Comparison of ENCODE assay signal across 23 cellular contexts in the genomic region with DNA sequence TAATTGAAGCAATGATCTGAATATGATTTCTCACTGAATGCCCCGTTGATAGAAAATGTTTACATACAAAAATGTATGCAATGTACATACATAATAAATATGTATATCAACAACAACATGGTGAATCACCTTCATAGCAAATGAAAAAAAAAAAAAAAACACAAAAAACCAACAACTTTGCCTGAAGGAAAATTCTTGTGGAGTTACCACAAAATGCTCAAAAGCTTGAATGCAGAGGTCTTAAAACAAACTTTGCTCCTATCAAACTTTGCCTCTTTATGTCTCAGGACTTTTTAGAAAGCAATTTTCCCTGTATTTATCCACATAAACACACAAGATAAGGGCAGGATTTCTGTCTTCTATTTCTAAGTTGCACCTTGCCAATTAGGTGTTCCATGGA.
DNase-seq lines count a peak whose midpoint lies in the region; ATAC-seq, FAIRE-seq and TF ChIP-seq lines count a peak whose summit lies in the region.
"Had no signal": no experiment of that assay in that cellular context is flagged by ENCODE, and none has a peak within 500 bp of the region (broad histone marks: within the 10 kb centered on the region; RNA-seq: fewer than 3 reads in every experiment).

No MANE protein-coding gene starts in this region.

- DNase-seq in ELR (ENCODE audit: low read depth) (peak; percentile 20), RPMI7951 (ENCODE audit: low read depth) (peak; percentile 53), bronchial epithelial cell (ENCODE audit: low read depth) (peak; percentile 33), fibroblast of villous mesenchyme (ENCODE audit: low read depth) (peak; percentile 13), NCI-H1694 treated with DMSO at 0.1 percent for 48 hours (lab: John Stamatoyannopoulos, UW) (no peak), NCI-H526 treated with DMSO at 0.1 percent for 48 hours (lab: John Stamatoyannopoulos, UW) (no peak), Right ventricle myocardium inferior (ENCODE audit: missing footprints) (no peak)
- DNase-seq: C1 segment of cervical spinal cord; CD4-positive, CD25-positive, alpha-beta regulatory T cell; CD8-positive, alpha-beta memory T cell; COR-L47; DMS 273 treated with DMSO at 0.1 percent for 48 hours; DMS53; DND-41; GDM1; H9; IMR-90 had no signal

- H3K4me3 ChIP-seq in bronchial epithelial cell (ENCODE audit: low read depth, low read length) (no peak overlapping the region), fibroblast of villous mesenchyme (ENCODE audit: low read depth, low read length) (no peak overlapping the region)
- H3K4me3 ChIP-seq: K562 had no signal

- no peak for TF ChIP-seq CTCF in bronchial epithelial cell (IDR thresholded peaks at IDR 0.05; ENCODE audit: insufficient read depth, low read length, severe bottlenecking)
- TF ChIP-seq CTCF in fibroblast of villous mesenchyme (IDR thresholded peaks at IDR 0.05; ENCODE audit: insufficient read depth, low read depth, low read length), result no peak

- no peaks in the 10 kb centered on the region for H3K36me3 ChIP-seq in bronchial epithelial cell (ENCODE audit: control insufficient read depth, insufficient read depth, low read length)

- ATAC-seq in HG02973 (IDR thresholded peaks at IDR 0.05; ENCODE audit: unreplicated experiment) (no peak), Right ventricle myocardium inferior (no peak)
- ATAC-seq: K562 had no signal

- intact Hi-C loops in Right ventricle myocardium inferior (cut with DNase I), result no loop called here

- H3K27me3 ChIP-seq in bronchial epithelial cell (ENCODE audit: control insufficient read depth, insufficient read depth, low read length), result no peaks in the 10 kb centered on the region

- no peak for FAIRE-seq in bronchial epithelial cell (lab: Jason Lieb, UNC)
- FAIRE-seq: GM12892, GM18507, H1, HTR-8/SVneo, K562 had no signal

Comparison
In these comparisons a context has a peak if more than half of its experiments do, and no peak if none do; other contexts are left out.
1. DNase-seq: peak in ELR (single experiment), RPMI7951 (single experiment), bronchial epithelial cell (single experiment) and fibroblast of villous mesenchyme (single experiment); none in NCI-H1694 treated with DMSO at 0.1 percent for 48 hours (single experiment), NCI-H526 treated with DMSO at 0.1 percent for 48 hours (single experiment) and Right ventricle myocardium inferior (single experiment).